In genomic region chr14:22423958-22424357, GRCh38 we compare ENCODE assay signal across 1 cellular context.
TF ChIP-seq lines count a peak whose summit lies in the region.

No MANE protein-coding gene starts in this region.

TF ChIP-seq in K562, 482 proteins besides CTCF, POLR2A, EP300 and RAD21 (continued from another document):
- no peak for TF ChIP-seq ATF3 (IDR thresholded peaks at IDR 0.05)
- TF ChIP-seq ATF3 (CRISPR knock-in tag; conservative IDR thresholded peaks at IDR 0.05): no peak
- no peak for TF ChIP-seq ZSCAN29 (IDR thresholded peaks at IDR 0.05)
- TF ChIP-seq SMC3 (conservative IDR thresholded peaks at IDR 0.05; ENCODE audit: insufficient read depth, low read depth, low read length): no peak
- no peak for TF ChIP-seq PATZ1 (CRISPR knock-in tag; IDR thresholded peaks at IDR 0.05; ENCODE audit: borderline replicate concordance)
- peak; percentile 87 for TF ChIP-seq PKNOX1 (IDR thresholded peaks at IDR 0.05)
- no peak for TF ChIP-seq MIER1 (IDR thresholded peaks at IDR 0.05; ENCODE audit: low read depth)
- TF ChIP-seq ZNF583 (CRISPR knock-in tag; IDR thresholded peaks at IDR 0.05): no peak
- no peak for TF ChIP-seq SOX6 (IDR thresholded peaks at IDR 0.05)
- peak; percentile 43; the same call in 1 of the 2 replicates for TF ChIP-seq TEAD4 (IDR thresholded peaks at IDR 0.05; ENCODE audit: low read length)
- TF ChIP-seq TEAD4 (CRISPR knock-in tag; IDR thresholded peaks at IDR 0.05; ENCODE audit: borderline replicate concordance): no peak
- TF ChIP-seq OTX1 (CRISPR knock-in tag; IDR thresholded peaks at IDR 0.05): no peak
- no peak for TF ChIP-seq HNRNPH1 (optimal IDR thresholded peaks at IDR 0.05; ENCODE audit: low read depth, low read length)
- TF ChIP-seq ZNF436 (CRISPR knock-in tag; IDR thresholded peaks at IDR 0.05): no peak
- 0 out of 2 replicates have a peak, but pooled peaks have one; percentile 34 for TF ChIP-seq NCOR1 (IDR thresholded peaks at IDR 0.05)
- no peak for TF ChIP-seq USF2 (CRISPR knock-in tag; IDR thresholded peaks at IDR 0.05)
